In the genomic region with DNA sequence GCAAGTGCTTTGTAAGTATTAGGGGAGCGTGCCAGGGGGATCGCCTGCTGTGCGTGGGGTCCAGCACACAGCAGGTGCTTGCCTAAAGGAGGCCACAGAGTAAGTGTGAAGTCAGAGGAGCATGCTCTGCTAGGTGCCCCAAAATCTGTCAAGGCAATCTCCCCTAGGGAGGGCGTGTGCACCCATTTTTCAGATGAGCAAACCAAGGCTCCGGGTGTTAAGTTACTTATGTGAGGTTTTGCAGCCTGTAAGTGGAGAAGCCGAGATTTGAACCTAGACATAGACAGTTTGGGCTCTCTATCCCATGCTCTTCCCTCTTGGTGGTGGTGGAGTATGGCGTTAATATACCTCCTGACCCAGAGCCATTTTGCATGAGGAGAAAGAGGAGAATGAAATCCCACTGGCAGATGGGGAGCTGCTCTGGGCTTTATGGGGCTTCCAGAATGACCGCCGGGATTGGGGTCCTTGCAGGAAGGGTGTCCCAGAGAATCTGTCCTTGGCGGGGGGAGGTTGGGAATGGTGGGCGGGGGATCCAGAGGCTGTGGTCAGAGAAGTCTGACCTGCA, we compare ENCODE assay signal across 18 cellular contexts. TPM values are rescaled to one million over a fixed set of nuclear protein-coding genes. Genes with fewer than 3 reads are reported as not detected.
DNase-seq lines count a peak whose midpoint lies in the region; ATAC-seq, FAIRE-seq and TF ChIP-seq lines count a peak whose summit lies in the region.
"Had no signal": no experiment of that assay in that cellular context is flagged by ENCODE, and none has a peak within 500 bp of the region (broad histone marks: within the 10 kb centered on the region; RNA-seq: fewer than 3 reads in every experiment).

No MANE protein-coding gene starts in this region.

- DNase-seq in NCI-H69 (lab: John Stamatoyannopoulos, UW) (peak; percentile 57), endothelial cell of umbilical vein (ENCODE audit: low read depth, low spot score) (no peak), neuronal stem cell (ENCODE audit: low spot score) (no peak), NCI-H2196 treated with DMSO at 0.1 percent for 48 hours (lab: John Stamatoyannopoulos, UW; ENCODE audit: unreplicated experiment) (no peak), DMS 273 (lab: John Stamatoyannopoulos, UW; ENCODE audit: unreplicated experiment) (no peak), tibial artery (no peak)
- DNase-seq: activated CD4-positive, alpha-beta T cell treated with anti-CD3 and anti-CD28 coated beads for 48 hours; activated CD8-positive, alpha-beta memory T cell treated with anti-CD3 and anti-CD28 coated beads, Interleukin-2, amount 50 U/mL, for 4 hours; activated naive CD4-positive, alpha-beta T cell; Kasumi-1; kidney glomerular epithelial cell; NCI-H1417 treated with DMSO at 0.1 percent for 48 hours; stimulated activated naive CD4-positive, alpha-beta T cell treated with Interleukin-2 at 50 U/mL for 16 hours; T1000 had no signal

- H3K79me1 ChIP-seq in neuronal stem cell (ENCODE audit: low read depth, low read length), result peaks cover 23% of the 10 kb centered on the region

- no peak overlapping the region for H2AFZ ChIP-seq in endothelial cell of umbilical vein (ENCODE audit: low read depth, low read length)
- no peak overlapping the region for H2AFZ ChIP-seq in neuronal stem cell (ENCODE audit: low read length)
- H2AFZ ChIP-seq: GM23338 had no signal

- H2BK15ac ChIP-seq in neuronal stem cell (ENCODE audit: low read length), result no peak overlapping the region

- no peaks in the 10 kb centered on the region for H3K27me3 ChIP-seq in BLaER1
- H3K27me3 ChIP-seq in endothelial cell of umbilical vein (ENCODE audit: control insufficient read depth in 2 of 2, insufficient read depth in 2 of 2, low read length in 2 of 2), result no peaks in the 10 kb centered on the region
- no peaks in the 10 kb centered on the region for H3K27me3 ChIP-seq in neuronal stem cell (ENCODE audit: control insufficient read depth in 3 of 3, insufficient read depth in 3 of 3, low read depth in 1 of 3, low read length in 3 of 3)
- H3K27me3 ChIP-seq in tibial artery, result no peaks in the 10 kb centered on the region
- H3K27me3 ChIP-seq: SJSA1 had no signal

- no peak for TF ChIP-seq POLR2A in endothelial cell of umbilical vein (IDR thresholded peaks at IDR 0.05; ENCODE audit: low read depth, low read length)

- H4K20me1 ChIP-seq in BLaER1 (peaks cover 100% of the 10 kb centered on the region), endothelial cell of umbilical vein (replicated peaks; ENCODE audit: control insufficient read depth, extremely low read depth, insufficient read depth, low read length) (no peaks in the 10 kb centered on the region)

- intact Hi-C loops in endothelial cell of umbilical vein (cut with micrococcal nuclease), result no loop called here
- intact Hi-C loops in tibial artery (cut with DNase I; ENCODE audit: low total_unique reads), result loop anchor here (2.0 to 5.0 kb wide), 2 partner anchors 35 to 61 kb away; no protein-coding TSS in a partner anchor

- H3K36me3 ChIP-seq in BLaER1 (peaks cover 62% of the 10 kb centered on the region), endothelial cell of umbilical vein (ENCODE audit: control insufficient read depth in 2 of 2, extremely low read depth in 1 of 2, insufficient read depth in 2 of 2, low read length in 2 of 2) (peaks cover 0 to 19% of the 10 kb centered on the region in 2 experiments), neuronal stem cell (replicated peaks in 1 of 2; ENCODE audit: control insufficient read depth in 2 of 2, insufficient read depth in 2 of 2, low read length in 2 of 2) (peaks cover 14 to 79% of the 10 kb centered on the region in 2 donors), tibial artery (peaks cover 8 to 23% (median 9%) of the 10 kb centered on the region in 3 donors)

- H3K4me1 ChIP-seq in BLaER1 (peaks cover 41% of the 10 kb centered on the region), endothelial cell of umbilical vein (ENCODE audit: control insufficient read depth, extremely low read depth, insufficient read depth, low read length) (peaks cover 15% of the 10 kb centered on the region), neuronal stem cell (ENCODE audit: control insufficient read depth in 2 of 2, insufficient read depth in 1 of 2, low read depth in 1 of 2, low read length in 2 of 2) (peaks cover 10 to 20% of the 10 kb centered on the region in 2 donors), tibial artery (peaks cover 4 to 94% (median 73%) of the 10 kb centered on the region in 4 donors)

- peaks cover 31% of the 10 kb centered on the region for H3K79me2 ChIP-seq in endothelial cell of umbilical vein (ENCODE audit: control insufficient read depth, insufficient read depth, low read length)

- no peak overlapping the region for H2BK120ac ChIP-seq in neuronal stem cell (ENCODE audit: low read depth, low read length)

- WGBS in neuronal stem cell (ENCODE audit: extremely low coverage in 2 of 2, insufficient read length in 2 of 2, insufficient replicate concordance in 1 of 2), 2 donors, result no CpG with 5 or more reads among the region's 11 CpGs

- H2AK5ac ChIP-seq in neuronal stem cell (ENCODE audit: low read depth, low read length), result no peak overlapping the region

- TF ChIP-seq CTCF in endothelial cell of umbilical vein (IDR thresholded peaks at IDR 0.05; ENCODE audit: extremely low read depth in 1 of 2, insufficient read depth in 1 of 2, low read depth in 1 of 2, low read length in 2 of 2) (no peak), tibial artery (IDR thresholded peaks at IDR 0.05) (no peak)

- no peak for ATAC-seq in SK-N-SH treated with all-trans-retinoic acid at 6 μM for 48 hours
- ATAC-seq: GM23338 had no signal

- H3K4me3 ChIP-seq in BLaER1 (no peak overlapping the region), endothelial cell of umbilical vein (replicated peaks in 1 of 3; ENCODE audit: insufficient read depth in 1 of 3, low read depth in 1 of 3, low read length in 3 of 3) (no peak overlapping the region), neuronal stem cell (ENCODE audit: low read length in 2 of 2) (no peak overlapping the region), tibial artery (no peak overlapping the region)
- H3K4me3 ChIP-seq: GM23338, SJSA1 had no signal

- peak overlapping the region; percentile 8 for H3K4me2 ChIP-seq in BLaER1
- H3K4me2 ChIP-seq in endothelial cell of umbilical vein (ENCODE audit: insufficient read depth, low read length), result no peak overlapping the region
- H3K4me2 ChIP-seq in neuronal stem cell (ENCODE audit: insufficient read depth, low read length, poor library complexity, severe bottlenecking), result no peak overlapping the region
- H3K4me2 ChIP-seq: GM23338 had no signal

- BruUV-seq in endothelial cell of umbilical vein (replicated peaks; lab: Mats Ljungman, UMichigan), result no TSS peak

- H3K14ac ChIP-seq in neuronal stem cell (ENCODE audit: low read length), result no peak overlapping the region

- H2BK5ac ChIP-seq in neuronal stem cell (ENCODE audit: low read length), result peak overlapping the region; percentile 17

- CTCF ChIA-PET in endothelial cell of umbilical vein (lab: Charles Lee), result interaction anchor here (1.3 to 5.4 kb wide), 5 partner anchors 11 to 65 kb away, joined by 3 to 78 read pairs (median 32); no protein-coding TSS in a partner anchor

- H4K8ac ChIP-seq in neuronal stem cell (ENCODE audit: low read depth, low read length), result no peak overlapping the region

- H3K4ac ChIP-seq in neuronal stem cell (ENCODE audit: low read length), result no peak overlapping the region

- POLR2A ChIA-PET in endothelial cell of umbilical vein (lab: Charles Lee), result no interaction called here

- peak; percentile 43 for FAIRE-seq in endothelial cell of umbilical vein (lab: Jason Lieb, UNC)

- H2BK12ac ChIP-seq in neuronal stem cell (ENCODE audit: low read length), result peak overlapping the region; percentile 27

- H3K18ac ChIP-seq in neuronal stem cell (ENCODE audit: low read length), result no peak overlapping the region

- dilution Hi-C loops in endothelial cell of umbilical vein (cut with MboI; ENCODE audit: extremely low pct_ligation_motif_present, low sequenced_read_pairs), result no loop called here

- no peaks in the 10 kb centered on the region for H3K9me3 ChIP-seq in BLaER1
- no peaks in the 10 kb centered on the region for H3K9me3 ChIP-seq in endothelial cell of umbilical vein (replicated peaks; ENCODE audit: control insufficient read depth, insufficient read depth, low read length)
- no peaks in the 10 kb centered on the region for H3K9me3 ChIP-seq in neuronal stem cell (replicated peaks in 1 of 2; ENCODE audit: control insufficient read depth in 2 of 2, insufficient read depth in 1 of 2, low read depth in 1 of 2, low read length in 2 of 2)
- no peaks in the 10 kb centered on the region for H3K9me3 ChIP-seq in tibial artery
- H3K9me3 ChIP-seq: SJSA1 had no signal

- H3K27ac ChIP-seq in BLaER1 (no peak overlapping the region), endothelial cell of umbilical vein (ENCODE audit: insufficient read depth, low read depth, low read length) (no peak overlapping the region), neuronal stem cell (replicated peaks; ENCODE audit: low read length) (no peak overlapping the region), tibial artery (no peak overlapping the region)
- H3K27ac ChIP-seq: SJSA1 had no signal

- no peak overlapping the region for H3K23ac ChIP-seq in neuronal stem cell (ENCODE audit: low read depth, low read length, poor library complexity)

- H4K91ac ChIP-seq in neuronal stem cell (ENCODE audit: low read depth, low read length, poor library complexity), result no peak overlapping the region

- H3K9me1 ChIP-seq in endothelial cell of umbilical vein (replicated peaks; ENCODE audit: control insufficient read depth, extremely low read depth, insufficient read depth, low read length), result no peaks in the 10 kb centered on the region

- H3K9ac ChIP-seq in BLaER1 (peak overlapping the region; percentile 2; the same call in 1 of the 2 replicates), endothelial cell of umbilical vein (replicated peaks; ENCODE audit: extremely low read depth, insufficient read depth, low read length) (no peak overlapping the region), neuronal stem cell (ENCODE audit: low read depth, low read length, poor library complexity) (peak overlapping the region; percentile 47)

TF ChIP-seq in endothelial cell of umbilical vein, 7 proteins besides CTCF, POLR2A, EP300 and RAD21 (continues in another document):
- no peak for TF ChIP-seq GATA2 (IDR thresholded peaks at IDR 0.05; ENCODE audit: insufficient read depth, insufficient read length, low read depth, low read length)

TF ChIP-seq in SK-N-SH treated with all-trans-retinoic acid at 6 μM for 48 hours, 23 proteins besides CTCF, POLR2A, EP300 and RAD21 (continues in another document):
- no peak for TF ChIP-seq ESRRG (CRISPR knock-in tag; IDR thresholded peaks at IDR 0.05)

RNA-seq across cellular contexts. Expression of a gene that starts 14.1 kb away (rescaled TPM):
- total RNA-seq in endothelial cell of umbilical vein, result 86.5 and 102 TPM in 2 replicates
- polyA plus RNA-seq in endothelial cell of umbilical vein, result 38.6 and 42.6 TPM in 2 replicates
- polyA plus RNA-seq in endothelial cell of umbilical vein (2011; cell fraction: cytosol; rRNA removed), result 32.7 and 36.4 TPM in 2 replicates
- 52.9 and 53.3 TPM in 2 replicates for polyA plus RNA-seq in endothelial cell of umbilical vein (2011; cell fraction: nucleus; rRNA removed)
- polyA plus RNA-seq in endothelial cell of umbilical vein (2012), result 38.6 and 45.7 TPM in 2 replicates
- polyA minus RNA-seq in endothelial cell of umbilical vein, result 59.5 and 71.2 TPM in 2 replicates
- polyA minus RNA-seq in endothelial cell of umbilical vein (2011; cell fraction: cytosol; rRNA and poly(A)+ RNA removed), result 6.8 TPM
- polyA minus RNA-seq in endothelial cell of umbilical vein (2011; cell fraction: nucleus; rRNA and poly(A)+ RNA removed), result 36.7 and 45.1 TPM in 2 replicates
- 27.1 TPM for polyA plus RNA-seq in neuronal stem cell (2013, experiment 1 of 2)
- 25.9 TPM for polyA plus RNA-seq in neuronal stem cell (2013, experiment 2 of 2)
